Comparison of ENCODE assay signal across 28 cellular contexts in the genomic region with DNA sequence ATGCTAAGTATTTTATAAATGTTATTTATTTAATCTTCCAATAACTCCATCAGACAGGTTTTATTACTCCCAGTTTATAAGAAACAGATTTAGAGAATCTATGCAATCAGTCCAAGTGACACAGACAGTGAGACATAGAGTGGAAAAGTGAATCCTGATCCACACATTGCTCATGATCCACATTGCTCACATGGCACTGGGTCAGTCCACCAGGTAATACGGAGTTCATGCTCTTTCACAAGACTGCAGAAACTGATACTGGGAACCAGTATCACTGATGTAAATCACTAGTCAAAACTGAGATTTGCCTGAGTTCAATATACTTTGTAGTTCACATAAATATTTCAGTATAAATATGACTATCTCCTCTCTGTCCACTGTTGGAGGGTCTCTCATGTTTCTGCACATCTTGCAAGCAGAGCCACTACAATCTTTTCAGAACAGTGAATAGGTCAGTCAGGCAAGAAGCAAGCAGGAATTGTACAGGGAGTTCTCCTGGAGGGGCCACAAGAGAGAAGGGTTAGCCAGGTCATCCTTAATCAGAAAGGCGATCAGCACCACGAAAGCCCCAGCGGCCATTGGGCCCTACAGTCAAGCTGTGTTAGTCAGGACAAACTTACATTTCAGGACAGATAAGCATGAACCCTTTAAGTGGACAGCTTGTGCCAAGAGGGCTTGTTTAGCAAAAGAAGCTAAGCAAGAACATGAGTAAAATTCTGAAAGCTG.
"Had no signal": no experiment of that assay in that cellular context is flagged by ENCODE, and none has a peak within 500 bp of the region (broad histone marks: within the 10 kb centered on the region; RNA-seq: fewer than 3 reads in every experiment).

No MANE protein-coding gene starts in this region.

- H3K4me1 Mint-ChIP-seq: naive B cell; stimulated activated effector memory CD8-positive, alpha-beta T cell treated with anti-CD3 and anti-CD28 coated beads, Interleukin-12 subunit alpha, Interleukin-12 subunit beta, amount 100 ng/mL, for 72 hours had no signal

- ATAC-seq: esophagus mucosa; foreskin keratinocyte; gastroesophageal sphincter; heart left ventricle; left ventricle myocardium superior; mucosa of descending colon; natural killer cell treated with Interleukin-12 subunit alpha and Interleukin-12 subunit beta and Interleukin-15 and Interleukin-18, amount 100 ng/mL, for 72 hours; stimulated activated effector memory CD8-positive, alpha-beta T cell treated with anti-CD3 and anti-CD28 coated beads, Interleukin-12 subunit alpha, Interleukin-12 subunit beta, amount 100 ng/mL, for 72 hours had no signal

- H3K4me3 Mint-ChIP-seq: mesothelial cell of epicardium; naive B cell; natural killer cell treated with Interleukin-12 subunit alpha and Interleukin-12 subunit beta and Interleukin-15 and Interleukin-18, amount 100 ng/mL, for 72 hours; neural progenitor cell; stimulated activated effector memory CD8-positive, alpha-beta T cell treated with anti-CD3 and anti-CD28 coated beads, Interleukin-12 subunit alpha, Interleukin-12 subunit beta, amount 100 ng/mL, for 72 hours; type B pancreatic cell had no signal

- H3K9ac ChIP-seq: neural progenitor cell, parathyroid adenoma had no signal

- H3K9me3 Mint-ChIP-seq: naive B cell; natural killer cell treated with Interleukin-12 subunit alpha and Interleukin-12 subunit beta and Interleukin-15 and Interleukin-18, amount 100 ng/mL, for 72 hours; neural progenitor cell had no signal

- H3K36me3 ChIP-seq: gastroesophageal sphincter, heart left ventricle, neural progenitor cell, prostate gland, right atrium auricular region, sigmoid colon, stomach, tibial artery had no signal

- H3K4me2 ChIP-seq: hepatocyte, neural progenitor cell had no signal

- DNase-seq: dorsolateral prefrontal cortex; effector CD4-positive, alpha-beta T cell; foreskin keratinocyte; heart left ventricle; kidney; left ventricle myocardium superior; mesenchymal stem cell; mucosa of descending colon; naive B cell; sigmoid colon; stimulated activated CD4-positive, alpha-beta T cell treated with anti-CD3 and anti-CD28 coated beads, Interleukin-2, amount 100 ng/mL, for 24 hours; stimulated activated CD4-positive, alpha-beta T cell treated with anti-CD3 and anti-CD28 coated beads, Interleukin-4, amount 100 ng/mL, for 24 hours; stimulated activated naive CD4-positive, alpha-beta T cell treated with Interleukin-2 at 50 U/mL for 16 hours; stomach; tibial artery had no signal

- H2AFZ ChIP-seq: hepatocyte, neural progenitor cell, parathyroid adenoma had no signal

- H3K27ac ChIP-seq: dorsolateral prefrontal cortex, epithelial cell of prostate, foreskin keratinocyte, gastroesophageal sphincter, heart left ventricle, hepatocyte, neural progenitor cell, parathyroid adenoma, prostate gland, right atrium auricular region, sigmoid colon, stomach, tibial artery had no signal

- H3K9me3 ChIP-seq: mucosa of descending colon, prostate gland, sigmoid colon, tibial artery had no signal

- H3K27me3 ChIP-seq: foreskin keratinocyte, right atrium auricular region had no signal

- H3K27ac Mint-ChIP-seq: mesothelial cell of epicardium; naive B cell; natural killer cell treated with Interleukin-12 subunit alpha and Interleukin-12 subunit beta and Interleukin-15 and Interleukin-18, amount 100 ng/mL, for 72 hours; neural progenitor cell; stimulated activated effector memory CD8-positive, alpha-beta T cell treated with anti-CD3 and anti-CD28 coated beads, Interleukin-12 subunit alpha, Interleukin-12 subunit beta, amount 100 ng/mL, for 72 hours; type B pancreatic cell had no signal

- H3K4me3 ChIP-seq: dorsolateral prefrontal cortex, gastroesophageal sphincter, heart left ventricle, hepatocyte, lung, mucosa of descending colon, neural progenitor cell, prostate gland, right atrium auricular region, sigmoid colon, stomach, tibial artery had no signal

- H3K36me3 Mint-ChIP-seq: mesothelial cell of epicardium; naive B cell; natural killer cell treated with Interleukin-12 subunit alpha and Interleukin-12 subunit beta and Interleukin-15 and Interleukin-18, amount 100 ng/mL, for 72 hours; neural progenitor cell; stimulated activated effector memory CD8-positive, alpha-beta T cell treated with anti-CD3 and anti-CD28 coated beads, Interleukin-12 subunit alpha, Interleukin-12 subunit beta, amount 100 ng/mL, for 72 hours; type B pancreatic cell had no signal

- H3K4me1 ChIP-seq: foreskin keratinocyte, gastroesophageal sphincter, parathyroid adenoma, prostate gland, right atrium auricular region, sigmoid colon, stomach, tibial artery had no signal

- H3K79me2 ChIP-seq: hepatocyte, parathyroid adenoma had no signal
